Comparison of ENCODE assay signal across 8 cellular contexts in the genomic region with DNA sequence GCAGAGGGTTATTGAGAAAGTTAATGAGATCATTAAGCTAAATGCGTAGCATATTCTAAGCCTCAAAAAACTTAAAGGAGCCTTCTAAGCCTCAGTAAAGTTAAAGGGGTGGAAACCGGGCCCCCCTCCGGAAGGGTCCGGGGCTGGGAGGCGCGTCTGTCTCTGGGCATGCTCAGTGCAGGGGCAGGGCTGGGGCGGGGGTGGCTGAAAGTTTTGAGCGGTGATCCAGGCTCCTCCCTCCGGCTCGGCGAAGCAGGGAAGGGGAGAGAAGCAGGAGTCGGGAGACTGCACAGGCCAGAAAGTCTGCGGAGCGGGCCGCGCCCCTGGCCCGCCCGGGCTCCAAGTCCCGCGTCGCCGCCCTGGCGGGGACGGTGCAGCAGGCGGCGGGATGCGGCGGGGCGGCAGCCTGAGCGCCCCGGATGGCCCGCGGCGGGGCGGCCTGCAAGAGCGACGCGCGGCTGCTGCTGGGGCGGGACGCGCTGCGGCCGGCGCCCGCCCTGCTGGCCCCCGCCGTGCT. TPM values are rescaled to one million over a fixed set of nuclear protein-coding genes. Genes with fewer than 3 reads are reported as not detected.
DNase-seq lines count a peak whose midpoint lies in the region; ATAC-seq and TF ChIP-seq lines count a peak whose summit lies in the region.

Gene EVC, plus strand, starts transcription at position 240 of the 517 bp plus-strand sequence. Its CDS starts 180 bp downstream, at position 420.

- H3K36me3 ChIP-seq in prostate gland = no peaks in the 10 kb centered on the region

- H3K9me3 ChIP-seq in right cardiac atrium (ENCODE audit: control insufficient read depth, low read length) = no peaks in the 10 kb centered on the region
- H3K9me3 ChIP-seq in prostate gland = no peaks in the 10 kb centered on the region

- intact Hi-C loops in right cardiac atrium (cut with DNase I) = no loop called here
- intact Hi-C loops in prostate gland (cut with DNase I) = no loop called here

- H3K4me3 ChIP-seq in AG09309 (ENCODE audit: control insufficient read depth, low read depth, low read length) (peak within 1 kb of the TSS; percentile 72), right cardiac atrium (ENCODE audit: low read length) (peak within 1 kb of the TSS; percentile 51), prostate gland (peak within 1 kb of the TSS; percentile 44 to 53)

- H3K27ac ChIP-seq in right cardiac atrium (ENCODE audit: low read length) (peak within 1 kb of the TSS; percentile 57), prostate gland (peak within 1 kb of the TSS; percentile 74 to 82)

- DNase-seq in AG09309 (ENCODE audit: low read depth) = no peak
- DNase-seq in NCI-H82 treated with DMSO at 0.1 percent for 48 hours (lab: John Stamatoyannopoulos, UW; ENCODE audit: unreplicated experiment) = peak; percentile 39
- DNase-seq in astrocyte of the hippocampus (ENCODE audit: low read depth, low spot score) = peak; percentile 93
- peak; percentile 87 to 95 (median 94) for DNase-seq in right cardiac atrium
- peak; percentile 83 for DNase-seq in prostate gland (ENCODE audit: low spot score)
- DNase-seq in occipital lobe (lab: John Stamatoyannopoulos, UW) = no peak
- no peak for DNase-seq in GM19240 (ENCODE audit: insufficient read length, low spot score)

- no peaks in the 10 kb centered on the region for H3K4me1 ChIP-seq in right cardiac atrium (ENCODE audit: control insufficient read depth, insufficient read depth, low read length)
- H3K4me1 ChIP-seq in prostate gland (replicated peaks) = peaks cover 4% of the 10 kb centered on the region

- peak; percentile 45 for ATAC-seq in GM19035 (IDR thresholded peaks at IDR 0.05; ENCODE audit: unreplicated experiment)
- ATAC-seq in right cardiac atrium = peak; percentile 91 to 94

- TF ChIP-seq POLR2A in prostate gland (IDR thresholded peaks at IDR 0.05) = peak; percentile 34

- under 1% methylated on average over 48 of the region's 48 CpGs for WGBS in right cardiac atrium
- WGBS in prostate gland = 1% methylated on average over 18 of the region's 48 CpGs

- no peak for TF ChIP-seq CTCF in AG09309 (IDR thresholded peaks at IDR 0.05; ENCODE audit: control insufficient read depth, insufficient read depth, low read depth, low read length, missing control alignments)
- no peak for TF ChIP-seq CTCF in prostate gland (IDR thresholded peaks at IDR 0.05)

- H3K27me3 ChIP-seq in right cardiac atrium (ENCODE audit: control insufficient read depth, insufficient read depth) (no peaks in the 10 kb centered on the region), prostate gland (replicated peaks; ENCODE audit: insufficient read depth) (no peaks in the 10 kb centered on the region)

RNA-seq across cellular contexts. Expression of gene EVC, which starts in this region (rescaled TPM):
- total RNA-seq in right cardiac atrium = 10 to 100 TPM; 11.3 to 14.0 (median 12.8) TPM
- polyA plus RNA-seq in right cardiac atrium = 5.8 TPM
- total RNA-seq in prostate gland = 10 to 100 TPM; 49.0 to 55.7 TPM
- total RNA-seq in occipital lobe = 5.1 TPM

Comparison
In these comparisons a context has a peak if more than half of its experiments do, and no peak if none do; other contexts are left out.
1. DNase-seq: peak in NCI-H82 treated with DMSO at 0.1 percent for 48 hours (single experiment), astrocyte of the hippocampus (single experiment), right cardiac atrium (3 of 3) and prostate gland (single experiment); none in AG09309 (single experiment), occipital lobe (single experiment) and GM19240 (single experiment).
2. Peak in every context shown above with its lines, with median percentiles within 50 percentile points of each other: H3K4me3 ChIP-seq.